30 cellular contexts compared by ENCODE assay signal in genomic region chr6:83368582-83368981, GRCh38.
"Had no signal": no experiment of that assay in that cellular context is flagged by ENCODE, and none has a peak within 500 bp of the region (broad histone marks: within the 10 kb centered on the region; RNA-seq: fewer than 3 reads in every experiment).

No MANE protein-coding gene starts in this region.

- H3K27me3 ChIP-seq: neutrophil, ovary, right lobe of liver, sigmoid colon, stomach, thyroid gland, tibial nerve, upper lobe of right lung, uterus had no signal

- H3K4me3 Mint-ChIP-seq: naive thymus-derived CD4-positive, alpha-beta T cell; natural killer cell; nephron progenitor cell; neural crest cell; stimulated activated effector memory CD8-positive, alpha-beta T cell treated with anti-CD3 and anti-CD28 coated beads, Interleukin-12 subunit alpha, Interleukin-12 subunit beta, amount 100 ng/mL, for 72 hours; stimulated activated naive B cell treated with anti-CD40 and anti-IgM and Interleukin-4, amounts not matched to agents 10 μg/mL and 1 μg/mL and 100 μg/mL, for 72 hours; stimulated activated naive CD8-positive, alpha-beta T cell treated with anti-CD3 and anti-CD28 coated beads, Interleukin-15, Interleukin-2, amounts not matched to agents 100 ng/mL and 50 ng/mL, for 24 hours had no signal

- DNase-seq: naive thymus-derived CD4-positive, alpha-beta T cell; natural killer cell; nephron progenitor cell; nucleus accumbens; ovary; posterior cingulate gyrus; psoas muscle; right cardiac atrium; right lobe of liver; sigmoid colon; small intestine; stimulated activated CD4-positive, alpha-beta T cell treated with anti-CD3 and anti-CD28 coated beads, Interleukin-15, amount 100 ng/mL, for 24 hours; stimulated activated CD4-positive, alpha-beta T cell treated with anti-CD3 and anti-CD28 coated beads, Interleukin-2, amount 100 ng/mL, for 24 hours; stimulated activated CD4-positive, alpha-beta T cell treated with anti-CD3 and anti-CD28 coated beads, Interleukin-2, amount 100 ng/mL, for 48 hours; stimulated activated CD4-positive, alpha-beta T cell treated with anti-CD3 and anti-CD28 coated beads, Interleukin-4, amount 100 ng/mL, for 24 hours; stimulated activated naive B cell treated with anti-CD40 and anti-IgM and Interleukin-4, amounts not matched to agents 10 μg/mL and 1 μg/mL and 100 μg/mL, for 72 hours; stimulated activated naive CD4-positive, alpha-beta T cell treated with Interleukin-2 at 50 U/mL for 16 hours; stomach; thyroid gland; trophoblast cell; upper lobe of right lung; uterus had no signal

- H3K4me3 ChIP-seq: ovary, psoas muscle, right lobe of liver, sigmoid colon, stomach, thoracic aorta, thyroid gland, tibial nerve, upper lobe of right lung, uterus had no signal

- H3K9me3 Mint-ChIP-seq: natural killer cell; nephron progenitor cell; stimulated activated effector memory CD8-positive, alpha-beta T cell treated with anti-CD3 and anti-CD28 coated beads, Interleukin-12 subunit alpha, Interleukin-12 subunit beta, amount 100 ng/mL, for 72 hours; stimulated activated naive CD8-positive, alpha-beta T cell treated with anti-CD3 and anti-CD28 coated beads, Interleukin-15, Interleukin-2, amounts not matched to agents 100 ng/mL and 50 ng/mL, for 24 hours had no signal

- FAIRE-seq: small intestine had no signal

- ATAC-seq: naive thymus-derived CD4-positive, alpha-beta T cell; natural killer cell; psoas muscle; right cardiac atrium; right lobe of liver; stimulated activated effector memory CD8-positive, alpha-beta T cell treated with anti-CD3 and anti-CD28 coated beads, Interleukin-12 subunit alpha, Interleukin-12 subunit beta, amount 100 ng/mL, for 72 hours; stimulated activated naive B cell treated with anti-CD40 and anti-IgM and Interleukin-4, amounts not matched to agents 10 μg/mL and 1 μg/mL and 100 μg/mL, for 72 hours; upper lobe of right lung had no signal

- H3K9me3 ChIP-seq: neutrophil, ovary, psoas muscle, right lobe of liver, sigmoid colon, stomach, thoracic aorta, thyroid gland, tibial nerve, upper lobe of right lung, uterus had no signal

- H3K36me3 ChIP-seq: neutrophil, ovary, right lobe of liver, sigmoid colon, stomach, thoracic aorta, thyroid gland, tibial nerve, upper lobe of right lung, uterus had no signal

- H3K27ac Mint-ChIP-seq: naive thymus-derived CD4-positive, alpha-beta T cell; natural killer cell; nephron progenitor cell; progenitor cell of endocrine pancreas; stimulated activated effector memory CD8-positive, alpha-beta T cell treated with anti-CD3 and anti-CD28 coated beads, Interleukin-12 subunit alpha, Interleukin-12 subunit beta, amount 100 ng/mL, for 72 hours; stimulated activated naive B cell treated with anti-CD40 and anti-IgM and Interleukin-4, amounts not matched to agents 10 μg/mL and 1 μg/mL and 100 μg/mL, for 72 hours; stimulated activated naive CD8-positive, alpha-beta T cell treated with anti-CD3 and anti-CD28 coated beads, Interleukin-15, Interleukin-2, amounts not matched to agents 100 ng/mL and 50 ng/mL, for 24 hours had no signal

- H2AFZ ChIP-seq: parathyroid adenoma had no signal

- H3K27me3 Mint-ChIP-seq: progenitor cell of endocrine pancreas; stimulated activated naive B cell treated with anti-CD40 and anti-IgM and Interleukin-4, amounts not matched to agents 10 μg/mL and 1 μg/mL and 100 μg/mL, for 72 hours; stimulated activated naive CD8-positive, alpha-beta T cell treated with anti-CD3 and anti-CD28 coated beads, Interleukin-15, Interleukin-2, amounts not matched to agents 100 ng/mL and 50 ng/mL, for 24 hours had no signal

- H3K4me1 ChIP-seq: right lobe of liver, upper lobe of right lung, uterus had no signal

- H3K36me3 Mint-ChIP-seq: natural killer cell; stimulated activated effector memory CD8-positive, alpha-beta T cell treated with anti-CD3 and anti-CD28 coated beads, Interleukin-12 subunit alpha, Interleukin-12 subunit beta, amount 100 ng/mL, for 72 hours; stimulated activated naive B cell treated with anti-CD40 and anti-IgM and Interleukin-4, amounts not matched to agents 10 μg/mL and 1 μg/mL and 100 μg/mL, for 72 hours had no signal

- H3K4me1 Mint-ChIP-seq: naive thymus-derived CD4-positive, alpha-beta T cell; natural killer cell; nephron progenitor cell; neural crest cell; stimulated activated effector memory CD8-positive, alpha-beta T cell treated with anti-CD3 and anti-CD28 coated beads, Interleukin-12 subunit alpha, Interleukin-12 subunit beta, amount 100 ng/mL, for 72 hours; stimulated activated naive B cell treated with anti-CD40 and anti-IgM and Interleukin-4, amounts not matched to agents 10 μg/mL and 1 μg/mL and 100 μg/mL, for 72 hours had no signal

- H3K27ac ChIP-seq: neutrophil, ovary, parathyroid adenoma, psoas muscle, right lobe of liver, sigmoid colon, stomach, thoracic aorta, thyroid gland, tibial nerve, upper lobe of right lung, uterus had no signal

- H3K9ac ChIP-seq: parathyroid adenoma had no signal
